ENCODE assay signal across 8 cellular contexts in genomic region chr2:60551241-60552095, GRCh38. TPM values are rescaled to one million over a fixed set of nuclear protein-coding genes. Genes with fewer than 3 reads are reported as not detected.
A peak's percentile ranks its signal among the peaks of the same experiment; 100 is the strongest.
DNase-seq lines count a peak whose midpoint lies in the region; ATAC-seq and TF ChIP-seq lines count a peak whose summit lies in the region.

No MANE protein-coding gene starts in this region.

- no peaks in the 10 kb centered on the region for H3K9me1 ChIP-seq in IMR-90 (ENCODE audit: insufficient read depth, low read length)

- peak; percentile 80 for DNase-seq in DMS 273 (lab: John Stamatoyannopoulos, UW; ENCODE audit: unreplicated experiment)
- DNase-seq in IMR-90: no peak
- no peak for DNase-seq in activated CD8-positive, alpha-beta T cell treated with anti-CD3 and anti-CD28 coated beads, Interleukin-2, amount 10 ng/mL, durations not matched to agents 7 days and 5 days
- DNase-seq in glutamatergic neuron: peak; percentile 66
- DNase-seq in retinal pigment epithelial cell (ENCODE audit: low read depth): no peak
- no peak for DNase-seq in cerebellum (ENCODE audit: low spot score)
- DNase-seq in D341Med (ENCODE audit: low spot score): no peak

- H2BK20ac ChIP-seq in IMR-90 (ENCODE audit: low read depth, low read length): no peak overlapping the region

- no peak overlapping the region for H3K4ac ChIP-seq in IMR-90 (ENCODE audit: low read depth, low read length)

- no peaks in the 10 kb centered on the region for H3K36me3 Mint-ChIP-seq in activated CD8-positive, alpha-beta T cell treated with anti-CD3 and anti-CD28 coated beads, Interleukin-2, amount 10 ng/mL, durations not matched to agents 7 days and 5 days (ENCODE audit: low read depth)
- H3K36me3 Mint-ChIP-seq in glutamatergic neuron (ENCODE audit: unreplicated experiment): peaks cover 4% of the 10 kb centered on the region

- no peak overlapping the region for H2AK9ac ChIP-seq in IMR-90 (replicated peaks; ENCODE audit: low read depth, low read length, poor library complexity)

- no peaks in the 10 kb centered on the region for H3K4me1 ChIP-seq in IMR-90 (ENCODE audit: control insufficient read depth, insufficient read depth, low read length)

- H3K27me3 Mint-ChIP-seq in activated CD8-positive, alpha-beta T cell treated with anti-CD3 and anti-CD28 coated beads, Interleukin-2, amount 10 ng/mL, durations not matched to agents 7 days and 5 days (ENCODE audit: low read depth): peaks cover 64% of the 10 kb centered on the region
- H3K27me3 Mint-ChIP-seq in glutamatergic neuron (ENCODE audit: unreplicated experiment): peaks cover 13% of the 10 kb centered on the region

- CTCF ChIA-PET in IMR-90 (lab: Yijun Ruan, JAX): no interaction called here
- CTCF ChIA-PET in activated CD8-positive, alpha-beta T cell treated with anti-CD3 and anti-CD28 coated beads, Interleukin-2, amount 10 ng/mL, durations not matched to agents 7 days and 5 days (lab: Charles Lee): interaction anchor here (2.0 to 2.9 kb wide), 3 partner anchors 8 to 11 kb away, joined by 8 to 18 read pairs (median 11); no protein-coding TSS in a partner anchor

- no peak for TF ChIP-seq RAD21 in IMR-90 (IDR thresholded peaks at IDR 0.05; ENCODE audit: low read length)

- H3K18ac ChIP-seq in IMR-90 (ENCODE audit: low read depth, low read length): no peak overlapping the region

- TF ChIP-seq POLR2A in IMR-90 (IDR thresholded peaks at IDR 0.05; ENCODE audit: low read depth, low read length): no peak

- no peak overlapping the region for H3K14ac ChIP-seq in IMR-90 (replicated peaks; ENCODE audit: low read depth, low read length)

- H3K36me3 ChIP-seq in IMR-90 (ENCODE audit: control insufficient read depth, insufficient read depth, low read length): no peaks in the 10 kb centered on the region

- H3K4me2 ChIP-seq in IMR-90 (ENCODE audit: low read depth, low read length): peak overlapping the region; percentile 32; the same call in 1 of the 2 replicates

- no peak overlapping the region for H2BK5ac ChIP-seq in IMR-90 (ENCODE audit: low read depth, low read length, poor library complexity, severe bottlenecking)

- in situ Hi-C loops in IMR-90 (cut with MboI; ENCODE audit: low sequenced_read_pairs): no loop called here

- no peak overlapping the region for H3K27ac ChIP-seq in IMR-90 (ENCODE audit: insufficient read depth, low read length)

- 16% methylated on average over 8 of the region's 63 CpGs; no CpG with 5 or more reads in 1 of the 2 experiments for WGBS in IMR-90 (ENCODE audit: extremely low coverage in 2 of 2, insufficient read length in 1 of 2), 2 experiments

- H3K4me3 ChIP-seq in IMR-90 (ENCODE audit: insufficient read depth, low read depth, low read length) (no peak overlapping the region), retinal pigment epithelial cell (ENCODE audit: low read length) (peak overlapping the region; percentile 89)

- H4K20me1 ChIP-seq in IMR-90 (ENCODE audit: insufficient read depth, low read length): no peaks in the 10 kb centered on the region

- no peak overlapping the region for H3K56ac ChIP-seq in IMR-90 (ENCODE audit: extremely low read depth, insufficient read depth, low read length)

- no peak overlapping the region for H2BK120ac ChIP-seq in IMR-90 (ENCODE audit: low read depth, low read length)

- peaks cover 46% of the 10 kb centered on the region for H3K27me3 ChIP-seq in IMR-90 (ENCODE audit: control insufficient read depth, insufficient read depth, low read length)

- POLR2A ChIA-PET in IMR-90 (lab: Charles Lee; ENCODE audit: unreplicated experiment): no interaction called here
- POLR2A ChIA-PET in activated CD8-positive, alpha-beta T cell treated with anti-CD3 and anti-CD28 coated beads, Interleukin-2, amount 10 ng/mL, durations not matched to agents 7 days and 5 days (lab: Charles Lee): no interaction called here

- H3K9me3 Mint-ChIP-seq in activated CD8-positive, alpha-beta T cell treated with anti-CD3 and anti-CD28 coated beads, Interleukin-2, amount 10 ng/mL, durations not matched to agents 7 days and 5 days (ENCODE audit: insufficient read depth): no peaks in the 10 kb centered on the region
- H3K9me3 Mint-ChIP-seq in glutamatergic neuron (ENCODE audit: unreplicated experiment): peaks cover 11% of the 10 kb centered on the region

- H3K4me1 Mint-ChIP-seq in activated CD8-positive, alpha-beta T cell treated with anti-CD3 and anti-CD28 coated beads, Interleukin-2, amount 10 ng/mL, durations not matched to agents 7 days and 5 days (ENCODE audit: low read depth): peaks cover 38% of the 10 kb centered on the region
- H3K4me1 Mint-ChIP-seq in glutamatergic neuron (ENCODE audit: low read depth, unreplicated experiment): peaks cover 5% of the 10 kb centered on the region

- H3K27ac Mint-ChIP-seq in activated CD8-positive, alpha-beta T cell treated with anti-CD3 and anti-CD28 coated beads, Interleukin-2, amount 10 ng/mL, durations not matched to agents 7 days and 5 days: no peak overlapping the region
- peak overlapping the region; percentile 26 for H3K27ac Mint-ChIP-seq in glutamatergic neuron (ENCODE audit: unreplicated experiment)

- TF ChIP-seq CTCF in IMR-90 (conservative IDR thresholded peaks at IDR 0.05; ENCODE audit: low read depth, low read length): no peak
- no peak for TF ChIP-seq CTCF in glutamatergic neuron (IDR thresholded peaks at IDR 0.05; ENCODE audit: partially characterized antibody, unreplicated experiment)
- TF ChIP-seq CTCF in retinal pigment epithelial cell (conservative IDR thresholded peaks at IDR 0.05; ENCODE audit: low read depth, low read length): no peak

- no peaks in the 10 kb centered on the region for H3K9me3 ChIP-seq in IMR-90 (ENCODE audit: control insufficient read depth, insufficient read depth, low read length)

- no peak overlapping the region for H2BK15ac ChIP-seq in IMR-90 (ENCODE audit: low read depth, low read length)

- no peak overlapping the region; the same call in 1 of the 2 replicates for H3K23ac ChIP-seq in IMR-90 (ENCODE audit: low read depth, low read length)

- peak overlapping the region; percentile 69 for H2AFZ ChIP-seq in IMR-90 (replicated peaks; ENCODE audit: low read length, poor library complexity)

- H4K91ac ChIP-seq in IMR-90 (ENCODE audit: insufficient read depth, low read depth, low read length): no peak overlapping the region

- no peak overlapping the region for H2AK5ac ChIP-seq in IMR-90 (ENCODE audit: low read depth, low read length)

- no peaks in the 10 kb centered on the region for H3K79me1 ChIP-seq in IMR-90 (ENCODE audit: low read depth in 1 of 2, low read length in 2 of 2)

- no peak for ATAC-seq in IMR-90 (ENCODE audit: low read depth)
- no peak for ATAC-seq in activated CD8-positive, alpha-beta T cell treated with anti-CD3 and anti-CD28 coated beads, Interleukin-2, amount 10 ng/mL, durations not matched to agents 7 days and 5 days
- ATAC-seq in GM19324 (IDR thresholded peaks at IDR 0.05; ENCODE audit: low FRiP score, unreplicated experiment): no peak

- dilution Hi-C loops in IMR-90 (cut with HindIII; ENCODE audit: low sequenced_read_pairs, unreplicated experiment): no loop called here

- no TSS peak for BruUV-seq in IMR-90 (replicated peaks; lab: Mats Ljungman, UMichigan)

- intact Hi-C loops in IMR-90 (cut with micrococcal nuclease): loop anchor here (10.0 kb wide), 1 partner anchor 1977 kb away; no protein-coding TSS in a partner anchor

- H4K8ac ChIP-seq in IMR-90 (ENCODE audit: low read depth in 2 of 2, low read length in 2 of 2): no peak overlapping the region

- no peak overlapping the region for H3K9ac ChIP-seq in IMR-90 (ENCODE audit: low read depth, low read length)

- H4K5ac ChIP-seq in IMR-90 (ENCODE audit: low read depth, low read length): no peak overlapping the region

- peak overlapping the region; percentile 51 for H3K4me3 Mint-ChIP-seq in activated CD8-positive, alpha-beta T cell treated with anti-CD3 and anti-CD28 coated beads, Interleukin-2, amount 10 ng/mL, durations not matched to agents 7 days and 5 days
- H3K4me3 Mint-ChIP-seq in glutamatergic neuron (ENCODE audit: unreplicated experiment): peak overlapping the region; percentile 94

TF ChIP-seq in IMR-90, 13 proteins besides CTCF, POLR2A, EP300 and RAD21 (continues in another document):
- TF ChIP-seq MAZ (IDR thresholded peaks at IDR 0.05; ENCODE audit: borderline replicate concordance, low read depth, low read length): no peak
- TF ChIP-seq SMC3 (IDR thresholded peaks at IDR 0.05; ENCODE audit: low read depth, low read length): no peak
- TF ChIP-seq USF2 (IDR thresholded peaks at IDR 0.05; ENCODE audit: low read depth, low read length): no peak
- no peak for TF ChIP-seq CHD1 (IDR thresholded peaks at IDR 0.05; ENCODE audit: low read depth, low read length)
- no peak for TF ChIP-seq RCOR1 (IDR thresholded peaks at IDR 0.05; ENCODE audit: insufficient replicate concordance, low read length)
- TF ChIP-seq BHLHE40 (IDR thresholded peaks at IDR 0.05; ENCODE audit: low read depth, low read length): no peak
- TF ChIP-seq NFE2L2 (IDR thresholded peaks at IDR 0.05; ENCODE audit: low read depth, low read length): no peak
- TF ChIP-seq RFX5 (IDR thresholded peaks at IDR 0.05; ENCODE audit: low read depth, low read length): no peak
- TF ChIP-seq ELK1 (IDR thresholded peaks at IDR 0.05; ENCODE audit: borderline replicate concordance, low read depth, low read length): no peak
- no peak for TF ChIP-seq MAFK (IDR thresholded peaks at IDR 0.05; ENCODE audit: low read depth, low read length)

RNA-seq across cellular contexts. Expression of gene BCL11A, which starts 2.0 kb away (rescaled TPM):
- 1.1 and 1.7 TPM in 2 replicates for total RNA-seq in IMR-90 (2012; rRNA removed)
- polyA plus RNA-seq in IMR-90 (2012; rRNA removed): 1.0 and 1.2 TPM in 2 replicates
- polyA plus RNA-seq in IMR-90 (2012; cell fraction: cytosol; rRNA removed): 0.51 and 0.54 TPM in 2 replicates
- 0.81 and 2.6 TPM in 2 replicates for polyA plus RNA-seq in IMR-90 (2012; cell fraction: nucleus; rRNA removed; ENCODE audit: low replicate concordance)
- total RNA-seq in activated CD8-positive, alpha-beta T cell treated with anti-CD3 and anti-CD28 coated beads, Interleukin-2, amount 10 ng/mL, durations not matched to agents 7 days and 5 days: under 1 TPM in 1 of 2 experiments, not detected in 1; 0.03 TPM
- 29.1 TPM for total RNA-seq in glutamatergic neuron (ENCODE audit: unreplicated experiment)
- total RNA-seq in cerebellum: 128 TPM

Comparison
In these comparisons a context has a peak if more than half of its experiments do, and no peak if none do; other contexts are left out.
1. DNase-seq: peak in DMS 273 (single experiment) and glutamatergic neuron (single experiment); none in IMR-90 (single experiment), activated CD8-positive, alpha-beta T cell treated with anti-CD3 and anti-CD28 coated beads, Interleukin-2, amount 10 ng/mL, durations not matched to agents 7 days and 5 days (single experiment), retinal pigment epithelial cell (single experiment), cerebellum (single experiment) and D341Med (single experiment).
2. RNA of gene BCL11A, which starts 2.0 kb away (total RNA-seq): 128 TPM in cerebellum (single experiment) and 29.1 TPM in glutamatergic neuron (single experiment); 1.1 to 1.7 TPM in IMR-90 and 0.03 TPM in activated CD8-positive, alpha-beta T cell treated with anti-CD3 and anti-CD28 coated beads, Interleukin-2, amount 10 ng/mL, durations not matched to agents 7 days and 5 days; every median in the first group is over 10 times any median in the second.